ENCODE assay signal across 1 cellular context in genomic region chr17:40803617-40804082, GRCh38.
TF ChIP-seq lines count a peak whose summit lies in the region.

No MANE protein-coding gene starts in this region.

TF ChIP-seq in GM12878, 131 proteins besides CTCF, POLR2A, EP300 and RAD21 (continues in another document):
- TF ChIP-seq ZBTB40 (IDR thresholded peaks at IDR 0.05; ENCODE audit: borderline replicate concordance) (no peak), ELK1 (IDR thresholded peaks at IDR 0.05; ENCODE audit: low read depth, low read length) (no peak), POLR2AphosphoS2 (IDR thresholded peaks at IDR 0.05; ENCODE audit: low read depth, low read length) (no peak), FOS (IDR thresholded peaks at IDR 0.05; ENCODE audit: borderline replicate concordance, extremely low read depth, insufficient read length) (no peak), TCF3 (IDR thresholded peaks at IDR 0.05; ENCODE audit: borderline replicate concordance, insufficient read depth, low read depth, low read length) (no peak), KAT2A (conservative IDR thresholded peaks at IDR 0.05; ENCODE audit: control insufficient read depth, low read depth, low read length) (no peak), RBBP5 (conservative IDR thresholded peaks at IDR 0.05) (no peak), PAX8 (IDR thresholded peaks at IDR 0.05) (no peak), DPF2 (IDR thresholded peaks at IDR 0.05) (no peak), CHD1 (IDR thresholded peaks at IDR 0.05; ENCODE audit: low read depth, low read length) (no peak), PKNOX1 (IDR thresholded peaks at IDR 0.05) (no peak), NKRF (conservative IDR thresholded peaks at IDR 0.05) (no peak), BHLHE40 (IDR thresholded peaks at IDR 0.05; ENCODE audit: borderline replicate concordance in 1 of 2, low read depth in 2 of 2, low read length in 1 of 2) (peak in 1 of 2 experiments; percentile 21; a peak in 1 of 4 replicates), SMARCA5 (IDR thresholded peaks at IDR 0.05) (peak; percentile 23; the same call in 1 of the 2 replicates), MEF2A (IDR thresholded peaks at IDR 0.05; ENCODE audit: insufficient read depth, low read depth, low read length) (no peak), ZSCAN29 (IDR thresholded peaks at IDR 0.05) (no peak), E4F1 (IDR thresholded peaks at IDR 0.05; ENCODE audit: borderline replicate concordance, partially characterized antibody) (no peak), MTA2 (IDR thresholded peaks at IDR 0.05; ENCODE audit: low read depth) (no peak), CHD2 (IDR thresholded peaks at IDR 0.05; ENCODE audit: borderline replicate concordance, low read depth, low read length) (no peak), PBX3 (IDR thresholded peaks at IDR 0.05; ENCODE audit: insufficient replicate concordance, low read depth, low read length) (no peak), MYC (IDR thresholded peaks at IDR 0.05; ENCODE audit: insufficient read depth, insufficient read length, insufficient replicate concordance, low read length, severe bottlenecking) (no peak), CBFB (IDR thresholded peaks at IDR 0.05; ENCODE audit: low read depth) (no peak), EGR1 (IDR thresholded peaks at IDR 0.05; ENCODE audit: borderline replicate concordance in 1 of 2, low read depth in 2 of 2, low read length in 2 of 2) (no peak), YY1 (IDR thresholded peaks at IDR 0.05; ENCODE audit: low read depth, low read length) (0 out of 2 replicates have a peak, but pooled peaks have one; percentile 44), NR2C1 (IDR thresholded peaks at IDR 0.05) (no peak), SP1 (IDR thresholded peaks at IDR 0.05; ENCODE audit: low read depth, low read length) (no peak), CBX3 (IDR thresholded peaks at IDR 0.05; ENCODE audit: borderline replicate concordance, low read depth) (no peak), SKIL (IDR thresholded peaks at IDR 0.05; ENCODE audit: low read depth, poor library complexity, severe bottlenecking) (no peak), SUZ12 (IDR thresholded peaks at IDR 0.05; ENCODE audit: unreplicated experiment) (no peak), GABPA (IDR thresholded peaks at IDR 0.05; ENCODE audit: low read depth) (no peak), SUPT20H (IDR thresholded peaks at IDR 0.05; ENCODE audit: borderline replicate concordance, control insufficient read depth, low read depth, low read length) (no peak), IRF4 (IDR thresholded peaks at IDR 0.05; ENCODE audit: low read depth, low read length) (no peak), SMC3 (IDR thresholded peaks at IDR 0.05; ENCODE audit: borderline replicate concordance, low read length) (peak; percentile 82), MAX (IDR thresholded peaks at IDR 0.05; ENCODE audit: low read depth, low read length) (no peak), KDM1A (IDR thresholded peaks at IDR 0.05; ENCODE audit: borderline replicate concordance) (no peak), MTA3 (IDR thresholded peaks at IDR 0.05; ENCODE audit: borderline replicate concordance, low read length) (no peak), SMAD1 (IDR thresholded peaks at IDR 0.05; ENCODE audit: low read depth, partially characterized antibody) (no peak), PRDM15 (CRISPR knock-in tag; IDR thresholded peaks at IDR 0.05) (no peak), SREBF1 (IDR thresholded peaks at IDR 0.05; ENCODE audit: low read length) (no peak), TARDBP (IDR thresholded peaks at IDR 0.05; ENCODE audit: borderline replicate concordance) (no peak), ZNF207 (IDR thresholded peaks at IDR 0.05; ENCODE audit: borderline replicate concordance) (no peak), POU2F2 (IDR thresholded peaks at IDR 0.05; ENCODE audit: borderline replicate concordance, low read depth, low read length) (peak; percentile 46; the same call in 1 of the 3 replicates), EZH2 (IDR thresholded peaks at IDR 0.05; ENCODE audit: borderline replicate concordance, control insufficient read depth, low read depth, low read length) (no peak), NFIC (IDR thresholded peaks at IDR 0.05; ENCODE audit: low read depth, low read length) (no peak), LARP7 (IDR thresholded peaks at IDR 0.05) (no peak), MEF2B (IDR thresholded peaks at IDR 0.05; ENCODE audit: partially characterized antibody, poor library complexity, severe bottlenecking) (no peak), RB1 (IDR thresholded peaks at IDR 0.05; ENCODE audit: borderline replicate concordance) (0 out of 2 replicates have a peak, but pooled peaks have one; percentile 34)
